8 cellular contexts compared by ENCODE assay signal in genomic region chr4:6885953-6886557, GRCh38. TPM values are rescaled to one million over a fixed set of nuclear protein-coding genes. Genes with fewer than 3 reads are reported as not detected.
DNase-seq lines count a peak whose midpoint lies in the region; ATAC-seq and TF ChIP-seq lines count a peak whose summit lies in the region.

No MANE protein-coding gene starts in this region.

- BruUV-seq in OCI-LY7 (replicated peaks; lab: Mats Ljungman, UMichigan), result no TSS peak

- H3K36me3 ChIP-seq in DOHH2 (ENCODE audit: control insufficient read depth, low read length) (peaks cover 10% of the 10 kb centered on the region; the same call in 1 of the 2 replicates), OCI-LY7 (ENCODE audit: insufficient read depth, low read length) (peaks cover 8% of the 10 kb centered on the region; the same call in 1 of the 2 replicates), endocrine pancreas (ENCODE audit: control insufficient read depth, insufficient read depth, low read length) (no peaks in the 10 kb centered on the region)

- DNase-seq in HCEC 1CT (peak; percentile 30), OCI-LY7 (ENCODE audit: low spot score) (peak; percentile 56), mesothelial cell of epicardium (ENCODE audit: low spot score in 2 of 2, unreplicated experiment in 2 of 2) (no peak)
- no peak for DNase-seq in central memory CD4-positive, alpha-beta T cell
- no peak for DNase-seq in activated CD4-positive, CD25-positive, alpha-beta regulatory T cell (lab: John Stamatoyannopoulos, UW)

- ATAC-seq in HG03378 (IDR thresholded peaks at IDR 0.05; ENCODE audit: unreplicated experiment), result no peak

- CTCF ChIA-PET in OCI-LY7 (lab: Charles Lee; ENCODE audit: unreplicated experiment), result interaction anchor here (0.6 kb wide), 1 partner anchor 144 kb away, joined by 3 read pairs; no protein-coding TSS in a partner anchor

- no peaks in the 10 kb centered on the region for H3K27me3 Mint-ChIP-seq in mesothelial cell of epicardium (ENCODE audit: low read depth)

- peak overlapping the region; percentile 45 for H3K27ac Mint-ChIP-seq in mesothelial cell of epicardium

- H3K9me3 ChIP-seq in DOHH2 (ENCODE audit: control insufficient read depth, insufficient read depth, low read length) (peaks cover 10% of the 10 kb centered on the region), OCI-LY7 (ENCODE audit: low read length) (peaks cover 10% of the 10 kb centered on the region), endocrine pancreas (ENCODE audit: control insufficient read depth, low read length) (no peaks in the 10 kb centered on the region)

- peaks cover 8% of the 10 kb centered on the region for H3K9me3 Mint-ChIP-seq in mesothelial cell of epicardium

- no peak overlapping the region for H2AFZ ChIP-seq in OCI-LY7 (ENCODE audit: low read length)

- no peaks in the 10 kb centered on the region for H3K9me2 ChIP-seq in DOHH2 (replicated peaks; ENCODE audit: control insufficient read depth, low read length)
- H3K9me2 ChIP-seq in OCI-LY7 (ENCODE audit: insufficient read depth, low read length), result no peaks in the 10 kb centered on the region

- TF ChIP-seq CTCF in DOHH2 (IDR thresholded peaks at IDR 0.05; ENCODE audit: low read depth, low read length, poor library complexity, severe bottlenecking), result peak; percentile 58
- TF ChIP-seq CTCF in OCI-LY7 (conservative IDR thresholded peaks at IDR 0.05; ENCODE audit: low read length), result peak; percentile 71
- TF ChIP-seq CTCF in mesothelial cell of epicardium (IDR thresholded peaks at IDR 0.05; ENCODE audit: unreplicated experiment), result no peak

- POLR2A ChIA-PET in OCI-LY7 (lab: Charles Lee), result no interaction called here

- H3K4me1 ChIP-seq in DOHH2 (ENCODE audit: control insufficient read depth, low read length) (peaks cover 9% of the 10 kb centered on the region), OCI-LY7 (ENCODE audit: insufficient read depth, low read length, poor library complexity, severe bottlenecking) (no peaks in the 10 kb centered on the region), endocrine pancreas (ENCODE audit: control insufficient read depth, insufficient read depth, low read length) (no peaks in the 10 kb centered on the region)

- no peaks in the 10 kb centered on the region for H3K27me3 ChIP-seq in DOHH2 (ENCODE audit: control insufficient read depth, low read length)
- no peaks in the 10 kb centered on the region for H3K27me3 ChIP-seq in endocrine pancreas (ENCODE audit: control insufficient read depth, insufficient read depth, low read length)

- peak overlapping the region; percentile 50 for H3K9ac ChIP-seq in endocrine pancreas (ENCODE audit: control insufficient read depth, insufficient read depth, low read length)

- H3K4me1 Mint-ChIP-seq in mesothelial cell of epicardium, result no peaks in the 10 kb centered on the region

- no peaks in the 10 kb centered on the region for H3K79me2 ChIP-seq in DOHH2 (ENCODE audit: control insufficient read depth, low read length)
- H3K79me2 ChIP-seq in OCI-LY7 (ENCODE audit: insufficient read depth, low read depth, low read length), result no peaks in the 10 kb centered on the region

- H4K20me1 ChIP-seq in DOHH2 (ENCODE audit: control insufficient read depth, insufficient read depth, low read depth, low read length), result no peaks in the 10 kb centered on the region
- H4K20me1 ChIP-seq in OCI-LY7 (ENCODE audit: insufficient read depth, low read length), result no peaks in the 10 kb centered on the region

- peaks cover 12% of the 10 kb centered on the region for H3K36me3 Mint-ChIP-seq in mesothelial cell of epicardium

- 0 out of 2 replicates have a peak, but pooled peaks cover 8% of the 10 kb centered on the region for H3F3A ChIP-seq in DOHH2 (ENCODE audit: control insufficient read depth, insufficient read depth)

- no peak overlapping the region for H3K4me3 Mint-ChIP-seq in mesothelial cell of epicardium

- H3K4me3 ChIP-seq in DOHH2 (ENCODE audit: low read length), result no peak overlapping the region
- H3K4me3 ChIP-seq in OCI-LY7 (ENCODE audit: low read depth, low read length, poor library complexity, severe bottlenecking), result no peak overlapping the region
- H3K4me3 ChIP-seq in endocrine pancreas (ENCODE audit: control insufficient read depth, insufficient read depth, low read length), result no peak overlapping the region

- intact Hi-C loops in OCI-LY7 (cut with micrococcal nuclease; ENCODE audit: unreplicated experiment), result no loop called here

- H3K4me2 ChIP-seq in DOHH2 (ENCODE audit: low read length) (no peak overlapping the region), OCI-LY7 (ENCODE audit: low read length) (no peak overlapping the region)

- H3K27ac ChIP-seq in DOHH2 (ENCODE audit: low read depth, low read length), result no peak overlapping the region
- no peak overlapping the region for H3K27ac ChIP-seq in OCI-LY7 (ENCODE audit: low read depth, low read length, poor library complexity, severe bottlenecking)

RNA-seq across cellular contexts. Expression of gene TBC1D14, which starts 23.6 kb away (rescaled TPM):
- total RNA-seq in OCI-LY7 (2014; rRNA removed; shearing (Covaris generic)), result 35.6 and 38.4 TPM in 2 replicates
- total RNA-seq in OCI-LY7 (2022), result 44.1 and 50.4 TPM in 2 replicates
- 54.5 to 58.2 TPM (median 56.3 TPM) in 3 replicates for total RNA-seq in mesothelial cell of epicardium

Comparison
In these comparisons a context has a peak if more than half of its experiments do, and no peak if none do; other contexts are left out.
1. DNase-seq: peak in HCEC 1CT (single experiment) and OCI-LY7 (single experiment); none in mesothelial cell of epicardium (0 of 2), central memory CD4-positive, alpha-beta T cell (single experiment) and activated CD4-positive, CD25-positive, alpha-beta regulatory T cell (0 of 4).